In the genomic region with DNA sequence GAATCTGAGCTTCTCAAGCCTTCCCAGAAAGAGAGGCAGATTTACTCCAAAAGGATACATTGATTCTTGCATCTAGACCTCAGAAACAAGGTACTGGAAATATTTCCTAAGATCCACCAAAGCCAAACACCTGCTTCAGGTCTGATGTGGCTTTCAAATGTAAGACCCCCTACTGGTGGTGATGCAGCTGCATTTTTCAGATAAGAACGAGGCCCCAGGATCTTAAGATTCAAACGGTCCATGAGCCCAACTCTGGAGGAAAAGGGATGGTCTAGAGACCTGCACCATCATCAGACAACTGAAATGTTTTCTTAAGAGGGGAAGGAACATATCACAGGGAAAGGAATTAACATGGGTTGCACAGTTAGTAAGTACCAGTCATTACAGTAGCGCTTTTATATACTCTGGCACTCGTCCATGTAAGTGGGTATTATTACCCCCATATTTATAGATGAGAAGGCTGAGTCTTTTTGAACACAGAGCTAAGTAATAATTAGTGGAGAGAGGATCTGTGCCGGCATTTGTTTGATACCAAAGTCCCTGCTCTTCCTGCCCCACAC, we compare ENCODE assay signal across 22 cellular contexts.
A peak's percentile ranks its signal among the peaks of the same experiment; 100 is the strongest.
DNase-seq lines count a peak whose midpoint lies in the region; ATAC-seq and TF ChIP-seq lines count a peak whose summit lies in the region.
"Had no signal": no experiment of that assay in that cellular context is flagged by ENCODE, and none has a peak within 500 bp of the region (broad histone marks: within the 10 kb centered on the region; RNA-seq: fewer than 3 reads in every experiment).

No MANE protein-coding gene starts in this region.

- CTCF ChIA-PET in Panc1 (lab: Charles Lee) = no interaction called here

- H3K36me3 ChIP-seq in DND-41 (ENCODE audit: insufficient read depth, low read length) = peaks cover 92% of the 10 kb centered on the region
- H3K36me3 ChIP-seq in Panc1 (ENCODE audit: control insufficient read depth, insufficient read depth, low read length) = no peaks in the 10 kb centered on the region
- H3K36me3 ChIP-seq: heart left ventricle, left lung, MG63 had no signal

- H3K9me3 ChIP-seq in DND-41 (ENCODE audit: insufficient read depth, low read length, severe bottlenecking) (no peaks in the 10 kb centered on the region), Panc1 (ENCODE audit: control insufficient read depth, insufficient read depth, low read depth, low read length) (no peaks in the 10 kb centered on the region)
- H3K9me3 ChIP-seq: heart left ventricle, left lung, MG63, mucosa of descending colon had no signal

- in situ Hi-C loops in Panc1 (cut with HindIII; ENCODE audit: low pct_unique_long_range_greater_than_20kb, low sequenced_read_pairs) = no loop called here

- H3K27me3 ChIP-seq in DND-41 (ENCODE audit: insufficient read depth, low read length, poor library complexity) (no peaks in the 10 kb centered on the region), Panc1 (ENCODE audit: control insufficient read depth, insufficient read depth, low read length) (no peaks in the 10 kb centered on the region)
- H3K27me3 ChIP-seq: left lung, MG63 had no signal

- TF ChIP-seq CTCF in DND-41 (IDR thresholded peaks at IDR 0.05; ENCODE audit: borderline replicate concordance, extremely low read depth, low read length, poor library complexity, severe bottlenecking) (peak; percentile 39), Panc1 (IDR thresholded peaks at IDR 0.05) (0 out of 2 replicates have a peak, but pooled peaks have one; percentile 5), endothelial cell (IDR thresholded peaks at IDR 0.05; ENCODE audit: unreplicated experiment) (peak; percentile 18), type B pancreatic cell (conservative IDR thresholded peaks at IDR 0.05) (no peak)

- no TSS peak for BruUV-seq in Panc1 (replicated peaks; lab: Mats Ljungman, UMichigan)

- POLR2A ChIA-PET in Panc1 (lab: Charles Lee) = no interaction called here

- H3K4me3 Mint-ChIP-seq in endothelial cell (ENCODE audit: unreplicated experiment) (no peak overlapping the region), type B pancreatic cell (no peak overlapping the region)

- peaks cover 83% of the 10 kb centered on the region for H4K20me1 ChIP-seq in DND-41 (ENCODE audit: insufficient read depth, low read length)

- no peak overlapping the region for H3K9ac ChIP-seq in DND-41 (ENCODE audit: low read depth, low read length)

- H3K4me2 ChIP-seq in DND-41 (ENCODE audit: insufficient read depth, low read length) = peak overlapping the region; percentile 16; the same call in 1 of the 2 replicates

- no peak overlapping the region for H2AFZ ChIP-seq in DND-41 (ENCODE audit: low read depth, low read length)

- H3K4me1 ChIP-seq in DND-41 (ENCODE audit: insufficient read depth, low read length) (peaks cover 30% of the 10 kb centered on the region), Panc1 (ENCODE audit: control insufficient read depth, insufficient read depth, low read length) (no peaks in the 10 kb centered on the region)
- H3K4me1 ChIP-seq: heart left ventricle, left lung had no signal

- H3K79me2 ChIP-seq in DND-41 (ENCODE audit: insufficient read depth, low read length) = peaks cover 99% of the 10 kb centered on the region

- no peak overlapping the region for H3K4me3 ChIP-seq in DND-41 (ENCODE audit: low read depth in 1 of 2, low read length in 2 of 2)
- H3K4me3 ChIP-seq in Panc1 (ENCODE audit: low read depth in 2 of 2, low read length in 2 of 2) = no peak overlapping the region
- H3K4me3 ChIP-seq: heart left ventricle, left lung, MG63, mucosa of descending colon had no signal

- no peak overlapping the region for H3K27ac Mint-ChIP-seq in endothelial cell (ENCODE audit: unreplicated experiment)
- H3K27ac Mint-ChIP-seq in type B pancreatic cell = no peak overlapping the region

- ATAC-seq in activated CD4-positive, CD25-positive, alpha-beta regulatory T cell treated with anti-CD3 and anti-CD28 coated beads, Interleukin-2, amount 50 U/mL, for 24 hours = peak; percentile 19 to 29
- peak; percentile 63 for ATAC-seq in DND-41 (ENCODE audit: insufficient read depth, low read depth)
- ATAC-seq in Panc1 = no peak
- no peak for ATAC-seq in HG03139 (IDR thresholded peaks at IDR 0.05; ENCODE audit: unreplicated experiment)
- ATAC-seq: heart left ventricle, left lung, mucosa of descending colon had no signal

- intact Hi-C loops in Panc1 (cut with micrococcal nuclease; ENCODE audit: unreplicated experiment) = no loop called here

- H3K36me3 Mint-ChIP-seq in endothelial cell (ENCODE audit: low read depth, unreplicated experiment) (no peaks in the 10 kb centered on the region), type B pancreatic cell (peaks cover 4% of the 10 kb centered on the region)

- H3K27ac ChIP-seq in DND-41 (ENCODE audit: low read length) (peak overlapping the region; percentile 47), Panc1 (ENCODE audit: low read length) (no peak overlapping the region)
- H3K27ac ChIP-seq: C4-2B, heart left ventricle, left lung had no signal

- no peaks in the 10 kb centered on the region for H3K9me3 Mint-ChIP-seq in endothelial cell (ENCODE audit: unreplicated experiment)
- no peaks in the 10 kb centered on the region for H3K9me3 Mint-ChIP-seq in type B pancreatic cell

- no peak for DNase-seq in activated CD4-positive, CD25-positive, alpha-beta regulatory T cell treated with anti-CD3 and anti-CD28 coated beads, Interleukin-2, amount 50 U/mL, for 72 hours
- DNase-seq in DND-41 = no peak
- DNase-seq in Panc1 (ENCODE audit: low read depth, low spot score) = no peak
- no peak for DNase-seq in endothelial cell (ENCODE audit: low spot score)
- no peak for DNase-seq in type B pancreatic cell (ENCODE audit: extremely low spot score, unreplicated experiment)
- DNase-seq in DMS153 treated with DMSO at 0.1 percent for 48 hours (lab: John Stamatoyannopoulos, UW; ENCODE audit: unreplicated experiment) = no peak
- DNase-seq: ACHN; cortex of kidney; DMS153; heart left ventricle; left lung; MG63; mucosa of descending colon; NCI-H1694 treated with DMSO at 0.1 percent for 48 hours; NCI-H446 treated with DMSO at 0.1 percent for 48 hours; OCI-M1; SHP77; stimulated activated CD4-positive, alpha-beta T cell treated with anti-CD3 and anti-CD28 coated beads, Interleukin-12 subunit alpha, Interleukin-12 subunit beta, amount 100 ng/mL, for 4 hours; stimulated activated CD8-positive, alpha-beta memory T cell treated with anti-CD3 and anti-CD28 coated beads, Interleukin-4, amount 100 ng/mL, for 48 hours had no signal

- peaks cover 4% of the 10 kb centered on the region for H3K4me1 Mint-ChIP-seq in endothelial cell (ENCODE audit: unreplicated experiment)
- H3K4me1 Mint-ChIP-seq in type B pancreatic cell (ENCODE audit: unreplicated experiment) = peaks cover 3% of the 10 kb centered on the region

- no peaks in the 10 kb centered on the region for H3K27me3 Mint-ChIP-seq in endothelial cell (ENCODE audit: unreplicated experiment)
- no peaks in the 10 kb centered on the region for H3K27me3 Mint-ChIP-seq in type B pancreatic cell

Comparison
In these comparisons a context has a peak if more than half of its experiments do, and no peak if none do; other contexts are left out.
1. ATAC-seq: peak in activated CD4-positive, CD25-positive, alpha-beta regulatory T cell treated with anti-CD3 and anti-CD28 coated beads, Interleukin-2, amount 50 U/mL, for 24 hours (2 of 2) and DND-41 (single experiment); none in Panc1 (single experiment) and HG03139 (single experiment).